Comparison of ENCODE assay signal across 1 cellular context in the genomic region with DNA sequence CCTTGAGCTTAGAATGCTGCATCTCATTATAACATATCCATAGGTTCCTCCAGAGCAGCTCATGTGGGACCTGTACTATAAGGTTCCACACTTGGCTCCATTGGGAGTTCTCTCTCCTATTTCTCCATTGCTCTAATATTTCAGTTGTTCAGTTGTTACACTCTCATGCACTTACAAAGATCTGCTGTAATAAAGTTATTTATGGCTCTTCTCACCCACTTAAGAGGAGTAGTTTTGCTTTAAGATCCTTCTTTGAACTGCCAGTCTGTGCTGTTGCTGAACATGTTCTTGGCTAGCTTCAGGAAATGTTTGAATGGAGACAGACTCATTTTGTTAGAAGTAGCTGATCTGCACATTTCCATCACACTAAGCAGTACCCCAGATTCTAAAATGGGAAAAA.
TF ChIP-seq lines count a peak whose summit lies in the region.

No MANE protein-coding gene starts in this region.

TF ChIP-seq in GM23338, 12 proteins besides CTCF, POLR2A, EP300 and RAD21 (continued from another document):
- TF ChIP-seq, protein P1, sequence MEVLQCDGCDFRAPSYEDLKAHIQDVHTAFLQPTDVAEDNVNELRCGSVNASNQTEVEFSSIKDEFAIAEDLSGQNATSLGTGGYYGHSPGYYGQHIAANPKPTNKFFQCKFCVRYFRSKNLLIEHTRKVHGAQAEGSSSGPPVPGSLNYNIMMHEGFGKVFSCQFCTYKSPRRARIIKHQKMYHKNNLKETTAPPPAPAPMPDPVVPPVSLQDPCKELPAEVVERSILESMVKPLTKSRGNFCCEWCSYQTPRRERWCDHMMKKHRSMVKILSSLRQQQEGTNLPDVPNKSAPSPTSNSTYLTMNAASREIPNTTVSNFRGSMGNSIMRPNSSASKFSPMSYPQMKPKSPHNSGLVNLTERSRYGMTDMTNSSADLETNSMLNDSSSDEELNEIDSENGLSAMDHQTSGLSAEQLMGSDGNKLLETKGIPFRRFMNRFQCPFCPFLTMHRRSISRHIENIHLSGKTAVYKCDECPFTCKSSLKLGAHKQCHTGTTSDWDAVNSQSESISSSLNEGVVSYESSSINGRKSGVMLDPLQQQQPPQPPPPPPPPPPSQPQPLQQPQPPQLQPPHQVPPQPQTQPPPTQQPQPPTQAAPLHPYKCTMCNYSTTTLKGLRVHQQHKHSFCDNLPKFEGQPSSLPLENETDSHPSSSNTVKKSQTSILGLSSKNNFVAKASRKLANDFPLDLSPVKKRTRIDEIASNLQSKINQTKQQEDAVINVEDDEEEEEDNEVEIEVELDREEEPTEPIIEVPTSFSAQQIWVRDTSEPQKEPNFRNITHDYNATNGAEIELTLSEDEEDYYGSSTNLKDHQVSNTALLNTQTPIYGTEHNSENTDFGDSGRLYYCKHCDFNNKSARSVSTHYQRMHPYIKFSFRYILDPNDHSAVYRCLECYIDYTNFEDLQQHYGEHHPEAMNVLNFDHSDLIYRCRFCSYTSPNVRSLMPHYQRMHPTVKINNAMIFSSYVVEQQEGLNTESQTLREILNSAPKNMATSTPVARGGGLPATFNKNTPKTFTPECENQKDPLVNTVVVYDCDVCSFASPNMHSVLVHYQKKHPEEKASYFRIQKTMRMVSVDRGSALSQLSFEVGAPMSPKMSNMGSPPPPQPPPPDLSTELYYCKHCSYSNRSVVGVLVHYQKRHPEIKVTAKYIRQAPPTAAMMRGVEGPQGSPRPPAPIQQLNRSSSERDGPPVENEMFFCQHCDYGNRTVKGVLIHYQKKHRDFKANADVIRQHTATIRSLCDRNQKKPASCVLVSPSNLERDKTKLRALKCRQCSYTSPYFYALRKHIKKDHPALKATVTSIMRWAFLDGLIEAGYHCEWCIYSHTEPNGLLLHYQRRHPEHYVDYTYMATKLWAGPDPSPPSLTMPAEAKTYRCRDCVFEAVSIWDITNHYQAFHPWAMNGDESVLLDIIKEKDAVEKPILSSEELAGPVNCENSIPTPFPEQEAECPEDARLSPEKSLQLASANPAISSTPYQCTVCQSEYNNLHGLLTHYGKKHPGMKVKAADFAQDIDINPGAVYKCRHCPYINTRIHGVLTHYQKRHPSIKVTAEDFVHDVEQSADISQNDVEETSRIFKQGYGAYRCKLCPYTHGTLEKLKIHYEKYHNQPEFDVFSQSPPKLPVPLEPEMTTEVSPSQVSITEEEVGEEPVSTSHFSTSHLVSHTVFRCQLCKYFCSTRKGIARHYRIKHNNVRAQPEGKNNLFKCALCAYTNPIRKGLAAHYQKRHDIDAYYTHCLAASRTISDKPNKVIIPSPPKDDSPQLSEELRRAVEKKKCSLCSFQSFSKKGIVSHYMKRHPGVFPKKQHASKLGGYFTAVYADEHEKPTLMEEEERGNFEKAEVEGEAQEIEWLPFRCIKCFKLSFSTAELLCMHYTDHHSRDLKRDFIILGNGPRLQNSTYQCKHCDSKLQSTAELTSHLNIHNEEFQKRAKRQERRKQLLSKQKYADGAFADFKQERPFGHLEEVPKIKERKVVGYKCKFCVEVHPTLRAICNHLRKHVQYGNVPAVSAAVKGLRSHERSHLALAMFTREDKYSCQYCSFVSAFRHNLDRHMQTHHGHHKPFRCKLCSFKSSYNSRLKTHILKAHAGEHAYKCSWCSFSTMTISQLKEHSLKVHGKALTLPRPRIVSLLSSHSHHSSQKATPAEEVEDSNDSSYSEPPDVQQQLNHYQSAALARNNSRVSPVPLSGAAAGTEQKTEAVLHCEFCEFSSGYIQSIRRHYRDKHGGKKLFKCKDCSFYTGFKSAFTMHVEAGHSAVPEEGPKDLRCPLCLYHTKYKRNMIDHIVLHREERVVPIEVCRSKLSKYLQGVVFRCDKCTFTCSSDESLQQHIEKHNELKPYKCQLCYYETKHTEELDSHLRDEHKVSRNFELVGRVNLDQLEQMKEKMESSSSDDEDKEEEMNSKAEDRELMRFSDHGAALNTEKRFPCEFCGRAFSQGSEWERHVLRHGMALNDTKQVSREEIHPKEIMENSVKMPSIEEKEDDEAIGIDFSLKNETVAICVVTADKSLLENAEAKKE (CRISPR knock-in tag; IDR thresholded peaks at IDR 0.05): no peak
- TF ChIP-seq, protein P2, sequence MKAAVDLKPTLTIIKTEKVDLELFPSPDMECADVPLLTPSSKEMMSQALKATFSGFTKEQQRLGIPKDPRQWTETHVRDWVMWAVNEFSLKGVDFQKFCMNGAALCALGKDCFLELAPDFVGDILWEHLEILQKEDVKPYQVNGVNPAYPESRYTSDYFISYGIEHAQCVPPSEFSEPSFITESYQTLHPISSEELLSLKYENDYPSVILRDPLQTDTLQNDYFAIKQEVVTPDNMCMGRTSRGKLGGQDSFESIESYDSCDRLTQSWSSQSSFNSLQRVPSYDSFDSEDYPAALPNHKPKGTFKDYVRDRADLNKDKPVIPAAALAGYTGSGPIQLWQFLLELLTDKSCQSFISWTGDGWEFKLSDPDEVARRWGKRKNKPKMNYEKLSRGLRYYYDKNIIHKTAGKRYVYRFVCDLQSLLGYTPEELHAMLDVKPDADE (IDR thresholded peaks at IDR 0.05): no peak
- TF ChIP-seq POLR2AphosphoS5 (IDR thresholded peaks at IDR 0.05; ENCODE audit: low read depth) (no peak), ZNF331 (CRISPR knock-in tag; IDR thresholded peaks at IDR 0.05; ENCODE audit: low read depth) (no peak), EZH2 (IDR thresholded peaks at IDR 0.05; ENCODE audit: low read depth, unreplicated experiment) (no peak), ZNF114 (CRISPR knock-in tag; IDR thresholded peaks at IDR 0.05) (no peak), CREB1 (CRISPR knock-in tag; IDR thresholded peaks at IDR 0.05; ENCODE audit: low read depth) (no peak)
- TF ChIP-seq, protein P3, sequence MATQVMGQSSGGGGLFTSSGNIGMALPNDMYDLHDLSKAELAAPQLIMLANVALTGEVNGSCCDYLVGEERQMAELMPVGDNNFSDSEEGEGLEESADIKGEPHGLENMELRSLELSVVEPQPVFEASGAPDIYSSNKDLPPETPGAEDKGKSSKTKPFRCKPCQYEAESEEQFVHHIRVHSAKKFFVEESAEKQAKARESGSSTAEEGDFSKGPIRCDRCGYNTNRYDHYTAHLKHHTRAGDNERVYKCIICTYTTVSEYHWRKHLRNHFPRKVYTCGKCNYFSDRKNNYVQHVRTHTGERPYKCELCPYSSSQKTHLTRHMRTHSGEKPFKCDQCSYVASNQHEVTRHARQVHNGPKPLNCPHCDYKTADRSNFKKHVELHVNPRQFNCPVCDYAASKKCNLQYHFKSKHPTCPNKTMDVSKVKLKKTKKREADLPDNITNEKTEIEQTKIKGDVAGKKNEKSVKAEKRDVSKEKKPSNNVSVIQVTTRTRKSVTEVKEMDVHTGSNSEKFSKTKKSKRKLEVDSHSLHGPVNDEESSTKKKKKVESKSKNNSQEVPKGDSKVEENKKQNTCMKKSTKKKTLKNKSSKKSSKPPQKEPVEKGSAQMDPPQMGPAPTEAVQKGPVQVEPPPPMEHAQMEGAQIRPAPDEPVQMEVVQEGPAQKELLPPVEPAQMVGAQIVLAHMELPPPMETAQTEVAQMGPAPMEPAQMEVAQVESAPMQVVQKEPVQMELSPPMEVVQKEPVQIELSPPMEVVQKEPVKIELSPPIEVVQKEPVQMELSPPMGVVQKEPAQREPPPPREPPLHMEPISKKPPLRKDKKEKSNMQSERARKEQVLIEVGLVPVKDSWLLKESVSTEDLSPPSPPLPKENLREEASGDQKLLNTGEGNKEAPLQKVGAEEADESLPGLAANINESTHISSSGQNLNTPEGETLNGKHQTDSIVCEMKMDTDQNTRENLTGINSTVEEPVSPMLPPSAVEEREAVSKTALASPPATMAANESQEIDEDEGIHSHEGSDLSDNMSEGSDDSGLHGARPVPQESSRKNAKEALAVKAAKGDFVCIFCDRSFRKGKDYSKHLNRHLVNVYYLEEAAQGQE (IDR thresholded peaks at IDR 0.05; ENCODE audit: unreplicated experiment): no peak
